Comparison of ENCODE assay signal across 10 cellular contexts in genomic region chr11:2379471-2380174, GRCh38. TPM values are rescaled to one million over a fixed set of nuclear protein-coding genes. Genes with fewer than 3 reads are reported as not detected.
DNase-seq lines count a peak whose midpoint lies in the region; ATAC-seq and TF ChIP-seq lines count a peak whose summit lies in the region.
"Had no signal": no experiment of that assay in that cellular context is flagged by ENCODE, and none has a peak within 500 bp of the region (broad histone marks: within the 10 kb centered on the region; RNA-seq: fewer than 3 reads in every experiment).

No MANE protein-coding gene starts in this region.

- H3K27me3 ChIP-seq in lung (ENCODE audit: control insufficient read depth, insufficient read depth) (no peaks in the 10 kb centered on the region), thymus (ENCODE audit: control insufficient read depth, insufficient read depth) (no peaks in the 10 kb centered on the region)

- H3K9me3 ChIP-seq in lung (ENCODE audit: control insufficient read depth in 2 of 2, insufficient read depth in 1 of 2, low read length in 1 of 2) (no peaks in the 10 kb centered on the region), thymus (ENCODE audit: control insufficient read depth) (peaks cover 1% of the 10 kb centered on the region)

- H3K4me3 ChIP-seq in cardiac fibroblast (replicated peaks in 1 of 2; ENCODE audit: low read depth in 2 of 2, low read length in 2 of 2), result peak overlapping the region; percentile 91 to 99
- no peak overlapping the region for H3K4me3 ChIP-seq in lung
- H3K4me3 ChIP-seq in thymus (ENCODE audit: low read length), result no peak overlapping the region

- TF ChIP-seq CTCF in cardiac fibroblast (IDR thresholded peaks at IDR 0.05; ENCODE audit: low read depth, low read length) (no peak), lung (IDR thresholded peaks at IDR 0.05; ENCODE audit: control extremely low read depth, extremely low read depth) (no peak)

- peak overlapping the region; percentile 86 to 98 for H3K27ac ChIP-seq in lung (ENCODE audit: low read depth in 1 of 2, low read length in 1 of 2)
- H3K27ac ChIP-seq in thymus (ENCODE audit: low read depth), result peak overlapping the region; percentile 36

- H3K27ac Mint-ChIP-seq in activated CD4-positive, alpha-beta T cell treated with anti-CD3 and anti-CD28 coated beads, Interleukin-2, amount 10 ng/mL, durations not matched to agents 24 days and 14 days, result no peak overlapping the region

- ATAC-seq in lung (ENCODE audit: insufficient read depth, low FRiP score) (no peak), HG03280 (IDR thresholded peaks at IDR 0.05; ENCODE audit: unreplicated experiment) (no peak)

- H3K4me1 ChIP-seq in lung (ENCODE audit: control insufficient read depth in 2 of 2, insufficient read depth in 2 of 2, low read length in 2 of 2), result peaks cover 21 to 54% of the 10 kb centered on the region in 2 donors
- H3K4me1 ChIP-seq in thymus (ENCODE audit: control insufficient read depth, insufficient read depth, low read length), result peaks cover 29% of the 10 kb centered on the region

- no peaks in the 10 kb centered on the region for H3K36me3 ChIP-seq in lung (ENCODE audit: control insufficient read depth in 2 of 2, insufficient read depth in 2 of 2, low read length in 2 of 2)
- peaks cover 20% of the 10 kb centered on the region for H3K36me3 ChIP-seq in thymus (ENCODE audit: control insufficient read depth, insufficient read depth)

- H3K4me3 Mint-ChIP-seq in activated CD4-positive, alpha-beta T cell treated with anti-CD3 and anti-CD28 coated beads, Interleukin-2, amount 10 ng/mL, durations not matched to agents 24 days and 14 days, result peak overlapping the region; percentile 43

- H3K4me1 Mint-ChIP-seq in activated CD4-positive, alpha-beta T cell treated with anti-CD3 and anti-CD28 coated beads, Interleukin-2, amount 10 ng/mL, durations not matched to agents 24 days and 14 days, result peaks cover 26% of the 10 kb centered on the region

- no peaks in the 10 kb centered on the region for H3K9me3 Mint-ChIP-seq in activated CD4-positive, alpha-beta T cell treated with anti-CD3 and anti-CD28 coated beads, Interleukin-2, amount 10 ng/mL, durations not matched to agents 24 days and 14 days

- WGBS in lung, 2 donors, result 51 to 70% methylated on average over 11 of the region's 11 CpGs
- 95% methylated on average over 11 of the region's 11 CpGs for WGBS in thymus

- peak; percentile 66 for DNase-seq in activated CD4-positive, alpha-beta T cell treated with anti-CD3 and anti-CD28 coated beads, Interleukin-2, amount 10 ng/mL, durations not matched to agents 24 days and 14 days
- DNase-seq in activated CD4-positive, alpha-beta T cell treated with anti-CD3 and anti-CD28 coated beads for 1 hour, result no peak
- DNase-seq in cardiac fibroblast (ENCODE audit: low read depth in 2 of 2) (peak in 1 of 2 donors; percentile 33), lung (ENCODE audit: low spot score) (no peak), NCI-H69 (lab: John Stamatoyannopoulos, UW) (no peak), NCI-H1694 (lab: John Stamatoyannopoulos, UW) (no peak)
- DNase-seq: KG1, SW 1271 had no signal

- H3K36me3 Mint-ChIP-seq in activated CD4-positive, alpha-beta T cell treated with anti-CD3 and anti-CD28 coated beads, Interleukin-2, amount 10 ng/mL, durations not matched to agents 24 days and 14 days (ENCODE audit: low read depth), result peaks cover 16% of the 10 kb centered on the region

- intact Hi-C loops in activated CD4-positive, alpha-beta T cell treated with anti-CD3 and anti-CD28 coated beads, Interleukin-2, amount 10 ng/mL, durations not matched to agents 24 days and 14 days (cut with micrococcal nuclease), result loop anchor here (5.0 kb wide), 1 partner anchor 77 kb away; the partner anchor contains the start of genes C11orf21 and TSPAN32

- no peaks in the 10 kb centered on the region for H3K27me3 Mint-ChIP-seq in activated CD4-positive, alpha-beta T cell treated with anti-CD3 and anti-CD28 coated beads, Interleukin-2, amount 10 ng/mL, durations not matched to agents 24 days and 14 days

RNA-seq across cellular contexts. Expression of gene CD81, which starts 2.5 kb away (rescaled TPM):
- total RNA-seq in activated CD4-positive, alpha-beta T cell treated with anti-CD3 and anti-CD28 coated beads, Interleukin-2, amount 10 ng/mL, durations not matched to agents 24 days and 14 days, result 224 and 225 TPM in 2 replicates
- total RNA-seq in lung, result 100 to 1,000 TPM; 605 to 708 TPM
- 100 to 1,000 TPM; 412 to 679 TPM for polyA plus RNA-seq in lung
- polyA plus RNA-seq in thymus, result 179 TPM

RNA-seq across cellular contexts. Expression of gene TSSC4, which starts 20.9 kb away (rescaled TPM):
- total RNA-seq in activated CD4-positive, alpha-beta T cell treated with anti-CD3 and anti-CD28 coated beads, Interleukin-2, amount 10 ng/mL, durations not matched to agents 24 days and 14 days, result 61.8 and 62.9 TPM in 2 replicates
- total RNA-seq in lung, result 10 to 100 TPM; 25.1 to 56.5 TPM
- polyA plus RNA-seq in lung, result 10 to 100 TPM; 48.8 to 50.7 TPM
- polyA plus RNA-seq in thymus, result 62.0 TPM

Comparison
In these comparisons a context has a peak if more than half of its experiments do, and no peak if none do; other contexts are left out.
1. H3K4me3 ChIP-seq: peak in cardiac fibroblast (2 of 2); none in lung (single experiment) and thymus (single experiment).